35 cellular contexts compared by ENCODE assay signal in genomic region chr2:30897539-30897938, GRCh38.
"Had no signal": no experiment of that assay in that cellular context is flagged by ENCODE, and none has a peak within 500 bp of the region (broad histone marks: within the 10 kb centered on the region; RNA-seq: fewer than 3 reads in every experiment).

No MANE protein-coding gene starts in this region.

- DNase-seq: activated B cell treated with CpG ODN at 0.5 μM for 24 hours; activated CD4-positive, alpha-beta memory T cell treated with anti-CD3 and anti-CD28 coated beads for 36 hours; activated CD4-positive, alpha-beta T cell treated with anti-CD3 and anti-CD28 coated beads for 48 hours; activated CD4-positive, alpha-beta T cell treated with anti-CD3 and anti-CD28 coated beads, Interleukin-2, amount 50 U/mL, for 1 hour; activated CD8-positive, alpha-beta memory T cell treated with anti-CD3 and anti-CD28 coated beads, Interleukin-2, amount 10 ng/mL, durations not matched to agents 7 days and 5 days; activated CD8-positive, alpha-beta T cell treated with anti-CD3 and anti-CD28 coated beads, Interleukin-2, amount 10 ng/mL, durations not matched to agents 7 days and 5 days; activated effector memory CD4-positive, alpha-beta T cell treated with Interleukin-2 at 50 U/mL for 16 hours; activated gamma-delta T cell treated with Interleukin-2 at 50 U/mL for 16 hours; activated naive CD4-positive, alpha-beta T cell treated with anti-CD3 and anti-CD28 coated beads, Interleukin-2, amount 50 U/mL, for 16 hours; activated naive CD4-positive, alpha-beta T cell treated with Interleukin-2 at 50 U/mL for 16 hours; activated T-cell treated with anti-CD3 and anti-CD28 coated beads, Interleukin-2, amount 50 U/mL, for 4 hours; amniotic stem cell; anterior cingulate cortex; brain microvascular endothelial cell; dorsolateral prefrontal cortex; effector CD4-positive, alpha-beta T cell; effector memory CD8-positive, alpha-beta T cell; esophagus squamous epithelium; foreskin melanocyte; heart right ventricle; T-helper 2 cell had no signal

- H3K9me3 Mint-ChIP-seq: activated T-cell treated with anti-CD3 and anti-CD28 coated beads, Interleukin-2, amount 50 U/mL, for 4 hours; central memory CD8-positive, alpha-beta T cell; dendritic cell treated with granulocyte-macrophage colony-stimulating factor and Interleukin-4, amounts not matched to agents 40 ng/mL and 50 ng/mL, for 4 days; effector memory CD8-positive, alpha-beta T cell had no signal

- H3K36me3 ChIP-seq: brain microvascular endothelial cell, gastroesophageal sphincter, heart right ventricle had no signal

- H3K79me2 ChIP-seq: hepatocyte had no signal

- H3K9me3 ChIP-seq: esophagus squamous epithelium had no signal

- H3K36me3 Mint-ChIP-seq: activated CD4-positive, alpha-beta memory T cell treated with anti-CD3 and anti-CD28 coated beads for 36 hours; activated CD8-positive, alpha-beta memory T cell treated with anti-CD3 and anti-CD28 coated beads, Interleukin-2, amount 10 ng/mL, durations not matched to agents 7 days and 5 days; activated naive CD8-positive, alpha-beta T cell had no signal

- H3K4me1 ChIP-seq: esophagus squamous epithelium, gastroesophageal sphincter had no signal

- H3K4me1 Mint-ChIP-seq: activated B cell treated with CpG ODN at 0.5 μM for 24 hours; activated CD8-positive, alpha-beta memory T cell treated with anti-CD3 and anti-CD28 coated beads, Interleukin-2, amount 10 ng/mL, durations not matched to agents 7 days and 5 days; activated T-helper 17 cell treated with anti-CD3 and anti-CD28 coated beads, Interleukin-2, amount 50 U/mL, for 72 hours; central memory CD8-positive, alpha-beta T cell had no signal

- H2AFZ ChIP-seq: hepatocyte had no signal

- H3K27ac ChIP-seq: brain microvascular endothelial cell, coronary artery, dorsolateral prefrontal cortex, epithelial cell of prostate, esophagus squamous epithelium, gastroesophageal sphincter, heart right ventricle, hepatocyte, VCaP had no signal

- H3K4me3 Mint-ChIP-seq: activated B cell treated with CpG ODN at 0.5 μM for 24 hours; activated CD4-positive, alpha-beta memory T cell treated with anti-CD3 and anti-CD28 coated beads for 36 hours; activated CD8-positive, alpha-beta memory T cell treated with anti-CD3 and anti-CD28 coated beads, Interleukin-2, amount 10 ng/mL, durations not matched to agents 7 days and 5 days; activated CD8-positive, alpha-beta T cell treated with anti-CD3 and anti-CD28 coated beads, Interleukin-2, amount 10 ng/mL, durations not matched to agents 7 days and 5 days; activated naive CD8-positive, alpha-beta T cell; activated T-cell treated with anti-CD3 and anti-CD28 coated beads, Interleukin-2, amount 50 U/mL, for 4 hours; activated T-helper 17 cell treated with anti-CD3 and anti-CD28 coated beads, Interleukin-2, amount 50 U/mL, for 72 hours; central memory CD8-positive, alpha-beta T cell; dendritic cell treated with granulocyte-macrophage colony-stimulating factor and Interleukin-4, amounts not matched to agents 40 ng/mL and 50 ng/mL, for 4 days; effector memory CD8-positive, alpha-beta T cell had no signal

- H3K27me3 ChIP-seq: brain microvascular endothelial cell, esophagus squamous epithelium had no signal

- FAIRE-seq: astrocyte, bronchial epithelial cell, endometrium, endothelial cell of umbilical vein had no signal

- ATAC-seq: activated CD4-positive, CD25-positive, alpha-beta regulatory T cell treated with anti-CD3 and anti-CD28 coated beads, Interleukin-2, amount 50 U/mL, for 24 hours; activated CD8-positive, alpha-beta memory T cell treated with anti-CD3 and anti-CD28 coated beads, Interleukin-2, amount 10 ng/mL, durations not matched to agents 7 days and 5 days; activated CD8-positive, alpha-beta T cell treated with anti-CD3 and anti-CD28 coated beads, Interleukin-2, amount 10 ng/mL, durations not matched to agents 7 days and 5 days; activated T-cell treated with anti-CD3 and anti-CD28 coated beads, Interleukin-2, amount 50 U/mL, for 4 hours; activated T-helper 17 cell treated with anti-CD3 and anti-CD28 coated beads, Interleukin-2, amount 50 U/mL, for 72 hours; effector memory CD8-positive, alpha-beta T cell; gastroesophageal sphincter; heart right ventricle had no signal

- H3K4me3 ChIP-seq: coronary artery, dorsolateral prefrontal cortex, esophagus squamous epithelium, gastroesophageal sphincter, heart right ventricle, hepatocyte had no signal

- H3K4me2 ChIP-seq: hepatocyte had no signal

- H3K27me3 Mint-ChIP-seq: activated B cell treated with CpG ODN at 0.5 μM for 24 hours had no signal

- H3K27ac Mint-ChIP-seq: activated B cell treated with CpG ODN at 0.5 μM for 24 hours; activated CD4-positive, alpha-beta memory T cell treated with anti-CD3 and anti-CD28 coated beads for 36 hours; activated CD8-positive, alpha-beta memory T cell treated with anti-CD3 and anti-CD28 coated beads, Interleukin-2, amount 10 ng/mL, durations not matched to agents 7 days and 5 days; activated CD8-positive, alpha-beta T cell treated with anti-CD3 and anti-CD28 coated beads, Interleukin-2, amount 10 ng/mL, durations not matched to agents 7 days and 5 days; activated naive CD8-positive, alpha-beta T cell; activated T-helper 17 cell treated with anti-CD3 and anti-CD28 coated beads, Interleukin-2, amount 50 U/mL, for 72 hours; dendritic cell treated with granulocyte-macrophage colony-stimulating factor and Interleukin-4, amounts not matched to agents 40 ng/mL and 50 ng/mL, for 4 days; effector memory CD8-positive, alpha-beta T cell had no signal
